Comparison of ENCODE assay signal across 1 cellular context in genomic region chr3:171283248-171284222, GRCh38.
TF ChIP-seq lines count a peak whose summit lies in the region.

No MANE protein-coding gene starts in this region.

TF ChIP-seq in WTC11, 78 proteins besides CTCF, POLR2A, EP300 and RAD21 (continued from another document):
- TF ChIP-seq, protein P1, sequence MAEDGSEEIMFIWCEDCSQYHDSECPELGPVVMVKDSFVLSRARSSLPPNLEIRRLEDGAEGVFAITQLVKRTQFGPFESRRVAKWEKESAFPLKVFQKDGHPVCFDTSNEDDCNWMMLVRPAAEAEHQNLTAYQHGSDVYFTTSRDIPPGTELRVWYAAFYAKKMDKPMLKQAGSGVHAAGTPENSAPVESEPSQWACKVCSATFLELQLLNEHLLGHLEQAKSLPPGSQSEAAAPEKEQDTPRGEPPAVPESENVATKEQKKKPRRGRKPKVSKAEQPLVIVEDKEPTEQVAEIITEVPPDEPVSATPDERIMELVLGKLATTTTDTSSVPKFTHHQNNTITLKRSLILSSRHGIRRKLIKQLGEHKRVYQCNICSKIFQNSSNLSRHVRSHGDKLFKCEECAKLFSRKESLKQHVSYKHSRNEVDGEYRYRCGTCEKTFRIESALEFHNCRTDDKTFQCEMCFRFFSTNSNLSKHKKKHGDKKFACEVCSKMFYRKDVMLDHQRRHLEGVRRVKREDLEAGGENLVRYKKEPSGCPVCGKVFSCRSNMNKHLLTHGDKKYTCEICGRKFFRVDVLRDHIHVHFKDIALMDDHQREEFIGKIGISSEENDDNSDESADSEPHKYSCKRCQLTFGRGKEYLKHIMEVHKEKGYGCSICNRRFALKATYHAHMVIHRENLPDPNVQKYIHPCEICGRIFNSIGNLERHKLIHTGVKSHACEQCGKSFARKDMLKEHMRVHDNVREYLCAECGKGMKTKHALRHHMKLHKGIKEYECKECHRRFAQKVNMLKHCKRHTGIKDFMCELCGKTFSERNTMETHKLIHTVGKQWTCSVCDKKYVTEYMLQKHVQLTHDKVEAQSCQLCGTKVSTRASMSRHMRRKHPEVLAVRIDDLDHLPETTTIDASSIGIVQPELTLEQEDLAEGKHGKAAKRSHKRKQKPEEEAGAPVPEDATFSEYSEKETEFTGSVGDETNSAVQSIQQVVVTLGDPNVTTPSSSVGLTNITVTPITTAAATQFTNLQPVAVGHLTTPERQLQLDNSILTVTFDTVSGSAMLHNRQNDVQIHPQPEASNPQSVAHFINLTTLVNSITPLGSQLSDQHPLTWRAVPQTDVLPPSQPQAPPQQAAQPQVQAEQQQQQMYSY (CRISPR knock-in tag; IDR thresholded peaks at IDR 0.05) = no peak
- TF ChIP-seq ZNF121 (CRISPR knock-in tag; IDR thresholded peaks at IDR 0.05) = no peak
- TF ChIP-seq HMGA2 (CRISPR knock-in tag; IDR thresholded peaks at IDR 0.05) = no peak
- TF ChIP-seq ZNF138 (CRISPR knock-in tag; conservative IDR thresholded peaks at IDR 0.05) = no peak
- TF ChIP-seq KAT7 (CRISPR knock-in tag; IDR thresholded peaks at IDR 0.05; ENCODE audit: borderline replicate concordance) = no peak
- no peak for TF ChIP-seq CBFB (CRISPR knock-in tag; IDR thresholded peaks at IDR 0.05; ENCODE audit: low read depth)
- no peak for TF ChIP-seq EMX1 (CRISPR knock-in tag; IDR thresholded peaks at IDR 0.05)
- TF ChIP-seq ESRRA (CRISPR knock-in tag; IDR thresholded peaks at IDR 0.05; ENCODE audit: borderline replicate concordance) = no peak
- TF ChIP-seq, protein P2, sequence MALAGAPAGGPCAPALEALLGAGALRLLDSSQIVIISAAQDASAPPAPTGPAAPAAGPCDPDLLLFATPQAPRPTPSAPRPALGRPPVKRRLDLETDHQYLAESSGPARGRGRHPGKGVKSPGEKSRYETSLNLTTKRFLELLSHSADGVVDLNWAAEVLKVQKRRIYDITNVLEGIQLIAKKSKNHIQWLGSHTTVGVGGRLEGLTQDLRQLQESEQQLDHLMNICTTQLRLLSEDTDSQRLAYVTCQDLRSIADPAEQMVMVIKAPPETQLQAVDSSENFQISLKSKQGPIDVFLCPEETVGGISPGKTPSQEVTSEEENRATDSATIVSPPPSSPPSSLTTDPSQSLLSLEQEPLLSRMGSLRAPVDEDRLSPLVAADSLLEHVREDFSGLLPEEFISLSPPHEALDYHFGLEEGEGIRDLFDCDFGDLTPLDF (CRISPR knock-in tag; IDR thresholded peaks at IDR 0.05) = no peak
